ENCODE assay signal across 1 cellular context in genomic region chr18:26480897-26481795, GRCh38.
TF ChIP-seq lines count a peak whose summit lies in the region.

No MANE protein-coding gene starts in this region.

TF ChIP-seq in HCT116, 20 proteins besides CTCF, POLR2A, EP300 and RAD21 (continued from another document):
- no peak for TF ChIP-seq YY1 (IDR thresholded peaks at IDR 0.05; ENCODE audit: extremely low read depth, insufficient replicate concordance, low read depth, low read length)
- peak; percentile 43 for TF ChIP-seq CBX3 (IDR thresholded peaks at IDR 0.05; ENCODE audit: low read depth)
- peak; percentile 13 for TF ChIP-seq POLR2AphosphoS5 (IDR thresholded peaks at IDR 0.05; ENCODE audit: low read depth, low read length)
- no peak for TF ChIP-seq ZFX (IDR thresholded peaks at IDR 0.05)
- peak; percentile 91 for TF ChIP-seq SP1 (IDR thresholded peaks at IDR 0.05; ENCODE audit: low read depth)
- TF ChIP-seq EZH2phosphoT487 (IDR thresholded peaks at IDR 0.05; ENCODE audit: borderline replicate concordance), result no peak
- peak; percentile 82 for TF ChIP-seq SRF (IDR thresholded peaks at IDR 0.05; ENCODE audit: low read depth)
- TF ChIP-seq FOSL1 (IDR thresholded peaks at IDR 0.05; ENCODE audit: low read depth), result peak; percentile 98
- peak; percentile 42; the same call in 1 of the 2 replicates for TF ChIP-seq SIN3A (IDR thresholded peaks at IDR 0.05; ENCODE audit: low read depth)
- TF ChIP-seq ELF1 (IDR thresholded peaks at IDR 0.05; ENCODE audit: borderline replicate concordance, low read depth), result no peak
- peak; percentile 98 for TF ChIP-seq CEBPB (IDR thresholded peaks at IDR 0.05; ENCODE audit: low read depth)
- TF ChIP-seq ZBTB33 (IDR thresholded peaks at IDR 0.05; ENCODE audit: extremely low read depth, insufficient replicate concordance, low read length), result no peak
- peak; percentile 21; the same call in 1 of the 2 replicates for TF ChIP-seq MAX (IDR thresholded peaks at IDR 0.05)
- no peak for TF ChIP-seq EGR1 (IDR thresholded peaks at IDR 0.05; ENCODE audit: low read depth)
